In genomic region chr6:122746708-122747107, GRCh38 we compare ENCODE assay signal across 11 cellular contexts. TPM values are rescaled to one million over a fixed set of nuclear protein-coding genes. Genes with fewer than 3 reads are reported as not detected.
"Had no signal": no experiment of that assay in that cellular context is flagged by ENCODE, and none has a peak within 500 bp of the region (broad histone marks: within the 10 kb centered on the region; RNA-seq: fewer than 3 reads in every experiment).

No MANE protein-coding gene starts in this region.

- H3K27ac Mint-ChIP-seq: HFFc6 had no signal

- H3K4me3 Mint-ChIP-seq: HFFc6 had no signal

- H3K4me3 ChIP-seq: GM23248, HAP-1 had no signal

- DNase-seq: GM23248, GOT3, H7, HFFc6 had no signal

- ATAC-seq: HCT116, HepG2 had no signal

- H3K36me3 ChIP-seq: HAP-1 had no signal

- H3K4me1 ChIP-seq: HAP-1 had no signal

- H3K9me3 ChIP-seq: HAP-1 had no signal

- H3K9me3 Mint-ChIP-seq: HFFc6 had no signal

- H3K27ac ChIP-seq: GM23248, HL-60 had no signal

- H3K36me3 Mint-ChIP-seq: IgD-negative memory B cell had no signal

RNA-seq across cellular contexts. Expression of gene FABP7, which starts 32.8 kb away (rescaled TPM):
- total RNA-seq: GM23248, H4, HepG2, HFFc6, HT1080 had no signal
